In the genomic region with DNA sequence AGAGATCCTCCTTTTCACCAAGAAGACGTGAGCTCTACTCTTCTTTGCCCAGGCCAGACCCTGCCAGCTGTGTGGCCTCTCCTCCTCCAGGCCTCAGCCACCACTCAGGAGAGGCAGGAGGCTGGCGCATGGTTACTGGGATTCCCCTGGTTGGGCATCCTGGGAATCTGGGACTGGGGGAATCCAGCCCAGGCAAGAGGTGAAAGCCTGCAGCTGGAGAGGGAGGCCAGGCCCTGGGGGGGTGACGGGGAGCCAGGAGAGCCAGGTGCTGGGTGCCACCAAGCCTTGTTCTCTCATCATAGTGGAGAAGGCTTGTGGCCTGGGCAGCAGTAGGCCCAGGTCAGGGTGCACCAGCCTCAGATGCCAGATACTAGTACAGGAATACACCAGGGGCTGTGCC, we compare ENCODE assay signal across 2 cellular contexts.
TF ChIP-seq lines count a peak whose summit lies in the region.

No MANE protein-coding gene starts in this region.

TF ChIP-seq in liver, 16 proteins besides CTCF, POLR2A, EP300 and RAD21:
- TF ChIP-seq EGR1 (IDR thresholded peaks at IDR 0.05; ENCODE audit: low read depth in 2 of 2): no peak
- no peak for TF ChIP-seq HNF4A (conservative IDR thresholded peaks at IDR 0.05)
- no peak for TF ChIP-seq YY1 (IDR thresholded peaks at IDR 0.05)
- TF ChIP-seq, protein P1, sequence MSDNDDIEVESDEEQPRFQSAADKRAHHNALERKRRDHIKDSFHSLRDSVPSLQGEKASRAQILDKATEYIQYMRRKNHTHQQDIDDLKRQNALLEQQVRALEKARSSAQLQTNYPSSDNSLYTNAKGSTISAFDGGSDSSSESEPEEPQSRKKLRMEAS (IDR thresholded peaks at IDR 0.05): no peak
- TF ChIP-seq, protein P2, sequence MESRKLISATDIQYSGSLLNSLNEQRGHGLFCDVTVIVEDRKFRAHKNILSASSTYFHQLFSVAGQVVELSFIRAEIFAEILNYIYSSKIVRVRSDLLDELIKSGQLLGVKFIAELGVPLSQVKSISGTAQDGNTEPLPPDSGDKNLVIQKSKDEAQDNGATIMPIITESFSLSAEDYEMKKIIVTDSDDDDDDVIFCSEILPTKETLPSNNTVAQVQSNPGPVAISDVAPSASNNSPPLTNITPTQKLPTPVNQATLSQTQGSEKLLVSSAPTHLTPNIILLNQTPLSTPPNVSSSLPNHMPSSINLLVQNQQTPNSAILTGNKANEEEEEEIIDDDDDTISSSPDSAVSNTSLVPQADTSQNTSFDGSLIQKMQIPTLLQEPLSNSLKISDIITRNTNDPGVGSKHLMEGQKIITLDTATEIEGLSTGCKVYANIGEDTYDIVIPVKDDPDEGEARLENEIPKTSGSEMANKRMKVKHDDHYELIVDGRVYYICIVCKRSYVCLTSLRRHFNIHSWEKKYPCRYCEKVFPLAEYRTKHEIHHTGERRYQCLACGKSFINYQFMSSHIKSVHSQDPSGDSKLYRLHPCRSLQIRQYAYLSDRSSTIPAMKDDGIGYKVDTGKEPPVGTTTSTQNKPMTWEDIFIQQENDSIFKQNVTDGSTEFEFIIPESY (IDR thresholded peaks at IDR 0.05): no peak
- TF ChIP-seq HNF4G (IDR thresholded peaks at IDR 0.05): no peak
- TF ChIP-seq GABPA (IDR thresholded peaks at IDR 0.05 in 1 of 2, conservative IDR thresholded peaks at IDR 0.05 in 1 of 2): no peak
- no peak for TF ChIP-seq SP1 (IDR thresholded peaks at IDR 0.05)
- TF ChIP-seq NR2F2 (IDR thresholded peaks at IDR 0.05): no peak
- TF ChIP-seq TAF1 (conservative IDR thresholded peaks at IDR 0.05): no peak
- no peak for TF ChIP-seq FOXA1 (IDR thresholded peaks at IDR 0.05)
- no peak for TF ChIP-seq RXRA (IDR thresholded peaks at IDR 0.05)
- TF ChIP-seq, protein P3, sequence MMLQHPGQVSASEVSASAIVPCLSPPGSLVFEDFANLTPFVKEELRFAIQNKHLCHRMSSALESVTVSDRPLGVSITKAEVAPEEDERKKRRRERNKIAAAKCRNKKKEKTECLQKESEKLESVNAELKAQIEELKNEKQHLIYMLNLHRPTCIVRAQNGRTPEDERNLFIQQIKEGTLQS (IDR thresholded peaks at IDR 0.05): no peak
- no peak for TF ChIP-seq FOXA2 (IDR thresholded peaks at IDR 0.05)
- no peak for TF ChIP-seq JUND (IDR thresholded peaks at IDR 0.05)

TF ChIP-seq in HepG2, 621 proteins besides CTCF, POLR2A, EP300 and RAD21:
- no peak for TF ChIP-seq ZNF629 (CRISPR knock-in tag; conservative IDR thresholded peaks at IDR 0.05)
- TF ChIP-seq ZNF263 (CRISPR knock-in tag; IDR thresholded peaks at IDR 0.05): no peak
- TF ChIP-seq ATF7-NPFF (CRISPR knock-in tag; IDR thresholded peaks at IDR 0.05; ENCODE audit: low read depth): no peak
- TF ChIP-seq, protein P4, sequence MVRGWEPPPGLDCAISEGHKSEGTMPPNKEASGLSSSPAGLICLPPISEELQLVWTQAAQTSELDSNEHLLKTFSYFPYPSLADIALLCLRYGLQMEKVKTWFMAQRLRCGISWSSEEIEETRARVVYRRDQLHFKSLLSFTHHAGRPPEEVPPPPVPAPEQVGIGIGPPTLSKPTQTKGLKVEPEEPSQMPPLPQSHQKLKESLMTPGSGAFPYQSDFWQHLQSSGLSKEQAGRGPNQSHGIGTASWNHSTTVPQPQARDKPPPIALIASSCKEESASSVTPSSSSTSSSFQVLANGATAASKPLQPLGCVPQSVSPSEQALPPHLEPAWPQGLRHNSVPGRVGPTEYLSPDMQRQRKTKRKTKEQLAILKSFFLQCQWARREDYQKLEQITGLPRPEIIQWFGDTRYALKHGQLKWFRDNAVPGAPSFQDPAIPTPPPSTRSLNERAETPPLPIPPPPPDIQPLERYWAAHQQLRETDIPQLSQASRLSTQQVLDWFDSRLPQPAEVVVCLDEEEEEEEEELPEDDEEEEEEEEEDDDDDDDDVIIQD (CRISPR knock-in tag; IDR thresholded peaks at IDR 0.05; ENCODE audit: low read depth): no peak
- TF ChIP-seq KLF11 (CRISPR knock-in tag; IDR thresholded peaks at IDR 0.05): no peak
- no peak for TF ChIP-seq ZNF839 (CRISPR knock-in tag; IDR thresholded peaks at IDR 0.05; ENCODE audit: borderline replicate concordance)
- TF ChIP-seq, protein P5, sequence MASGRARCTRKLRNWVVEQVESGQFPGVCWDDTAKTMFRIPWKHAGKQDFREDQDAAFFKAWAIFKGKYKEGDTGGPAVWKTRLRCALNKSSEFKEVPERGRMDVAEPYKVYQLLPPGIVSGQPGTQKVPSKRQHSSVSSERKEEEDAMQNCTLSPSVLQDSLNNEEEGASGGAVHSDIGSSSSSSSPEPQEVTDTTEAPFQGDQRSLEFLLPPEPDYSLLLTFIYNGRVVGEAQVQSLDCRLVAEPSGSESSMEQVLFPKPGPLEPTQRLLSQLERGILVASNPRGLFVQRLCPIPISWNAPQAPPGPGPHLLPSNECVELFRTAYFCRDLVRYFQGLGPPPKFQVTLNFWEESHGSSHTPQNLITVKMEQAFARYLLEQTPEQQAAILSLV (CRISPR knock-in tag; IDR thresholded peaks at IDR 0.05; ENCODE audit: borderline replicate concordance): no peak
- no peak for TF ChIP-seq ZNF850 (CRISPR knock-in tag; conservative IDR thresholded peaks at IDR 0.05)
- TF ChIP-seq ZNF83 (CRISPR knock-in tag; IDR thresholded peaks at IDR 0.05; ENCODE audit: borderline replicate concordance): no peak
- TF ChIP-seq ZNF841 (CRISPR knock-in tag; IDR thresholded peaks at IDR 0.05; ENCODE audit: borderline replicate concordance): no peak
- no peak for TF ChIP-seq ZNF567 (CRISPR knock-in tag; IDR thresholded peaks at IDR 0.05; ENCODE audit: borderline replicate concordance)
- TF ChIP-seq CBX1 (IDR thresholded peaks at IDR 0.05; ENCODE audit: low read depth): no peak
